18 cellular contexts compared by ENCODE assay signal in the genomic region with DNA sequence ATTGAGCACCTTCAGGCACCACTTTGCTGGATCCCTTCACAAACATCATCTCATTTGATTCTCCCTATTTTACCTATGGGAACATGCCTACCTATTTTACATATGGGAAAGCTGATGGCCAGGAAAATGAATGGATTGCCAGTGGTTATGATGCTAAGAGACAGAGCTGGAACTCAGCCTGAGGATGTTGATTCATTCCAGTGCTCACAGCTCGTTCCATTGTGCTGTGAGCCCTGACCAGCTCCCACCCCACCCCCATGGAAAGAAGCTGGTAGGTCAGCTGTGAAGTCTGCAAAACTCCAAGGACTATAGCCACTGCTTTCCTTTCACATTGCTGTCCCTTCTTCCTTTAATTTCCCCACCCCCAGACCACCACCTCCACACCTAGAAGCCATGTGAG. TPM values are rescaled to one million over a fixed set of nuclear protein-coding genes. Genes with fewer than 3 reads are reported as not detected.
DNase-seq lines count a peak whose midpoint lies in the region; ATAC-seq and TF ChIP-seq lines count a peak whose summit lies in the region.
"Had no signal": no experiment of that assay in that cellular context is flagged by ENCODE, and none has a peak within 500 bp of the region (broad histone marks: within the 10 kb centered on the region; RNA-seq: fewer than 3 reads in every experiment).

No MANE protein-coding gene starts in this region.

- DNase-seq in HFFc6 (peak; percentile 36), amniotic epithelial cell (ENCODE audit: low read depth) (peak; percentile 40), foreskin fibroblast (peak; percentile 54 to 80), putamen (ENCODE audit: low spot score) (peak; percentile 52), cortex of kidney (lab: John Stamatoyannopoulos, UW) (no peak), natural killer cell (no peak)
- no peak for DNase-seq in activated T-cell treated with anti-CD3 and anti-CD28 coated beads, Interleukin-2, amount 50 U/mL, for 1 hour
- DNase-seq: activated CD4-positive, alpha-beta T cell treated with anti-CD3 and anti-CD28 coated beads, Interleukin-2, amount 50 U/mL, for 48 hours; CD4-positive, CD25-positive, alpha-beta regulatory T cell; glutamatergic neuron; left colon; naive thymus-derived CD4-positive, alpha-beta T cell; NK-92 treated with Interleukin-12 subunit alpha and Interleukin-12 subunit beta, amount 100 ng/mL, for 24 hours; right lobe of liver; stimulated activated CD4-positive, alpha-beta T cell treated with anti-CD3 and anti-CD28 coated beads, Interleukin-4, amount 100 ng/mL, for 4 hours had no signal

- peaks cover 24% of the 10 kb centered on the region for H3K4me1 Mint-ChIP-seq in HFFc6 (ENCODE audit: low read depth)
- no peaks in the 10 kb centered on the region for H3K4me1 Mint-ChIP-seq in natural killer cell
- H3K4me1 Mint-ChIP-seq: CD4-positive, CD25-positive, alpha-beta regulatory T cell had no signal

- ATAC-seq in GM21381 (IDR thresholded peaks at IDR 0.05; ENCODE audit: unreplicated experiment): no peak
- ATAC-seq in natural killer cell: no peak
- ATAC-seq: left colon; naive thymus-derived CD4-positive, alpha-beta T cell; right lobe of liver had no signal

- no peaks in the 10 kb centered on the region for H3K27me3 Mint-ChIP-seq in HFFc6 (ENCODE audit: insufficient read depth)
- H3K27me3 Mint-ChIP-seq in natural killer cell (ENCODE audit: low read depth in 2 of 2): peaks cover 6 to 8% of the 10 kb centered on the region in 2 donors
- H3K27me3 Mint-ChIP-seq: type B pancreatic cell had no signal

- peak overlapping the region; percentile 24; the same call in 1 of the 2 replicates for H3K27ac Mint-ChIP-seq in HFFc6
- H3K27ac Mint-ChIP-seq in natural killer cell: no peak overlapping the region
- H3K27ac Mint-ChIP-seq: activated T-helper 1 cell treated with anti-CD3 and anti-CD28 coated beads, Interleukin-12 subunit alpha, Interleukin-12 subunit beta, Interleukin-2, Interleukin-4 antibody, amounts not matched to agents 30 ng/mL and 10 ng/mL and 1 ng/mL, durations not matched to agents 14 hours and 24 hours and 36 hours; CD4-positive, CD25-positive, alpha-beta regulatory T cell; naive thymus-derived CD4-positive, alpha-beta T cell; type B pancreatic cell had no signal

- no peak overlapping the region for H3K4me3 ChIP-seq in foreskin fibroblast (ENCODE audit: low read depth in 1 of 2, low read length in 2 of 2)
- H3K4me3 ChIP-seq: right lobe of liver had no signal

- H3K9me3 Mint-ChIP-seq in HFFc6 (no peaks in the 10 kb centered on the region), natural killer cell (no peaks in the 10 kb centered on the region)
- H3K9me3 Mint-ChIP-seq: activated T-helper 1 cell treated with anti-CD3 and anti-CD28 coated beads, Interleukin-12 subunit alpha, Interleukin-12 subunit beta, Interleukin-2, Interleukin-4 antibody, amounts not matched to agents 30 ng/mL and 10 ng/mL and 1 ng/mL, durations not matched to agents 14 hours and 24 hours and 36 hours; CD4-positive, CD25-positive, alpha-beta regulatory T cell; naive thymus-derived CD4-positive, alpha-beta T cell; type B pancreatic cell had no signal

- TF ChIP-seq CTCF in HFFc6 (IDR thresholded peaks at IDR 0.05) (no peak), foreskin fibroblast (IDR thresholded peaks at IDR 0.05; ENCODE audit: low read depth, low read length) (no peak), natural killer cell (IDR thresholded peaks at IDR 0.05) (no peak)

- no peak overlapping the region for H3K4me3 Mint-ChIP-seq in HFFc6
- no peak overlapping the region for H3K4me3 Mint-ChIP-seq in natural killer cell
- H3K4me3 Mint-ChIP-seq: activated T-helper 1 cell treated with anti-CD3 and anti-CD28 coated beads, Interleukin-12 subunit alpha, Interleukin-12 subunit beta, Interleukin-2, Interleukin-4 antibody, amounts not matched to agents 30 ng/mL and 10 ng/mL and 1 ng/mL, durations not matched to agents 14 hours and 24 hours and 36 hours; naive thymus-derived CD4-positive, alpha-beta T cell; type B pancreatic cell had no signal

- H3K36me3 Mint-ChIP-seq in HFFc6 (ENCODE audit: low read depth): no peaks in the 10 kb centered on the region
- no peaks in the 10 kb centered on the region for H3K36me3 Mint-ChIP-seq in natural killer cell
- H3K36me3 Mint-ChIP-seq: CD4-positive, CD25-positive, alpha-beta regulatory T cell; naive thymus-derived CD4-positive, alpha-beta T cell; type B pancreatic cell had no signal

- intact Hi-C loops in natural killer cell (cut with micrococcal nuclease): no loop called here

RNA-seq across cellular contexts. Expression of gene UBTD1, which starts 9.6 kb away (rescaled TPM):
- total RNA-seq in HFFc6 (2021; fragmentation: NEBNext Ultra II Directional; extraction: Animal tissue kit (Norgen Biotek cat#: 25700)): 10 to 100 TPM; 31.3 to 42.1 (median 34.8) TPM
- total RNA-seq in natural killer cell: 1 to 10 TPM in 1 of 3 donors, under 1 TPM in 2; 0.70 to 1.1 (median 0.75) TPM

RNA-seq across cellular contexts. Expression of gene MMS19, which starts 10.1 kb away (rescaled TPM):
- total RNA-seq in HFFc6 (2021; fragmentation: NEBNext Ultra II Directional; extraction: Animal tissue kit (Norgen Biotek cat#: 25700)): 10 to 100 TPM; 53.8 to 61.2 (median 56.3) TPM
- total RNA-seq in natural killer cell: 10 to 100 TPM; 53.8 to 68.4 (median 61.7) TPM

Comparison
In these comparisons a context has a peak if more than half of its experiments do, and no peak if none do; other contexts are left out.
1. DNase-seq: peak in HFFc6 (single experiment), amniotic epithelial cell (single experiment), foreskin fibroblast (2 of 2) and putamen (single experiment); none in cortex of kidney (single experiment), activated T-cell treated with anti-CD3 and anti-CD28 coated beads, Interleukin-2, amount 50 U/mL, for 1 hour (single experiment) and natural killer cell (single experiment).
2. RNA of gene UBTD1, which starts 9.6 kb away (total RNA-seq): 31.3 to 42.1 TPM in HFFc6; 0.70 to 1.1 TPM in natural killer cell; every median in the first group is over 10 times any median in the second.